ENCODE assay signal across 23 cellular contexts in genomic region chr10:92079003-92079402, GRCh38.
A peak's percentile ranks its signal among the peaks of the same experiment; 100 is the strongest.
DNase-seq lines count a peak whose midpoint lies in the region; ATAC-seq, FAIRE-seq and TF ChIP-seq lines count a peak whose summit lies in the region.
"Had no signal": no experiment of that assay in that cellular context is flagged by ENCODE, and none has a peak within 500 bp of the region (broad histone marks: within the 10 kb centered on the region; RNA-seq: fewer than 3 reads in every experiment).

No MANE protein-coding gene starts in this region.

- no peak overlapping the region for H3K9ac ChIP-seq in mammary epithelial cell (ENCODE audit: insufficient read depth, low read length)
- H3K9ac ChIP-seq in keratinocyte (ENCODE audit: control insufficient read depth, extremely low read depth, insufficient read depth, low read length): no peak overlapping the region
- H3K9ac ChIP-seq in trophoblast cell (ENCODE audit: low read length): no peak overlapping the region
- H3K9ac ChIP-seq: BLaER1 treated with 17β-estradiol and CSF1 and Interleukin-3, amounts not matched to agents 10 nM and 100 nM had no signal

- no peak overlapping the region for H3K4me2 ChIP-seq in mammary epithelial cell (ENCODE audit: insufficient read depth, low read depth, low read length)
- H3K4me2 ChIP-seq in keratinocyte (ENCODE audit: control insufficient read depth, extremely low read depth, insufficient read depth, low read depth, low read length): no peak overlapping the region
- H3K4me2 ChIP-seq in trophoblast cell (ENCODE audit: low read length): no peak overlapping the region
- H3K4me2 ChIP-seq: A549; BLaER1 treated with 17β-estradiol and CSF1 and Interleukin-3, amounts not matched to agents 10 nM and 100 nM had no signal

- H4K20me1 ChIP-seq in mammary epithelial cell (ENCODE audit: insufficient read depth, low read length) (no peaks in the 10 kb centered on the region), keratinocyte (ENCODE audit: control insufficient read depth, extremely low read depth, insufficient read depth, low read length) (no peaks in the 10 kb centered on the region)
- H4K20me1 ChIP-seq: BLaER1 treated with 17β-estradiol and CSF1 and Interleukin-3, amounts not matched to agents 10 nM and 100 nM had no signal

- no peak overlapping the region for H4K91ac ChIP-seq in trophoblast cell (ENCODE audit: low read depth, low read length)

- no peaks in the 10 kb centered on the region for H3K4me1 Mint-ChIP-seq in activated CD4-positive, alpha-beta T cell treated with anti-CD3 and anti-CD28 coated beads for 36 hours

- no TSS peak for BruUV-seq in mammary epithelial cell (replicated peaks; lab: Mats Ljungman, UMichigan)

- no peaks in the 10 kb centered on the region for H3K79me2 ChIP-seq in mammary epithelial cell (ENCODE audit: insufficient read depth, low read length)
- H3K79me2 ChIP-seq in keratinocyte (ENCODE audit: control insufficient read depth, insufficient read depth, low read length): no peaks in the 10 kb centered on the region
- no peaks in the 10 kb centered on the region for H3K79me2 ChIP-seq in trophoblast cell (ENCODE audit: control insufficient read depth, insufficient read depth, low read length, poor library complexity)

- dilution Hi-C loops in mammary epithelial cell (cut with HindIII; ENCODE audit: low sequenced_read_pairs): loop anchor here (25.0 kb wide), 1 partner anchor 333 kb away; no protein-coding TSS in a partner anchor
- dilution Hi-C loops in keratinocyte (cut with MboI; ENCODE audit: extremely low pct_ligation_motif_present, low sequenced_read_pairs): no loop called here

- no peak overlapping the region for H4K8ac ChIP-seq in trophoblast cell (ENCODE audit: low read depth, low read length)

- TF ChIP-seq POLR2A in breast epithelium (IDR thresholded peaks at IDR 0.05): no peak

- ATAC-seq in activated CD4-positive, alpha-beta T cell treated with anti-CD3 and anti-CD28 coated beads for 36 hours: no peak
- ATAC-seq: A549; CD8-positive, alpha-beta T cell had no signal

- 67% methylated on average over 6 of the region's 6 CpGs for WGBS in mammary epithelial cell (ENCODE audit: low coverage, missing lambda C conversion rate)
- WGBS in trophoblast cell (ENCODE audit: extremely low coverage, insufficient coverage, insufficient read length): no CpG with 5 or more reads among the region's 6 CpGs

- peaks cover 6% of the 10 kb centered on the region for H3K4me1 ChIP-seq in mammary epithelial cell (ENCODE audit: insufficient read depth, low read length)
- H3K4me1 ChIP-seq in breast epithelium: no peaks in the 10 kb centered on the region
- peaks cover 3% of the 10 kb centered on the region for H3K4me1 ChIP-seq in keratinocyte (ENCODE audit: control insufficient read depth, extremely low read depth, insufficient read depth, low read length)
- H3K4me1 ChIP-seq in trophoblast cell (ENCODE audit: control insufficient read depth in 1 of 2, insufficient read depth in 2 of 2, low read length in 2 of 2): no peaks in the 10 kb centered on the region
- H3K4me1 ChIP-seq: A549 had no signal

- no peak overlapping the region for H3K4ac ChIP-seq in trophoblast cell (ENCODE audit: low read depth, low read length)

- H2AK5ac ChIP-seq in trophoblast cell (ENCODE audit: low read length): no peak overlapping the region

- H3K9me1 ChIP-seq in keratinocyte (ENCODE audit: control insufficient read depth, extremely low read depth, insufficient read depth, low read length): no peaks in the 10 kb centered on the region

- TF ChIP-seq CTCF in mammary epithelial cell (conservative IDR thresholded peaks at IDR 0.05 in 1 of 2, IDR thresholded peaks at IDR 0.05 in 1 of 2; ENCODE audit: extremely low read depth in 1 of 2, insufficient read depth in 1 of 2, low read depth in 1 of 2, low read length in 2 of 2) (no peak), breast epithelium (IDR thresholded peaks at IDR 0.05) (no peak), bronchial epithelial cell (IDR thresholded peaks at IDR 0.05; ENCODE audit: insufficient read depth, low read length, severe bottlenecking) (no peak), keratinocyte (optimal IDR thresholded peaks at IDR 0.05 in 1 of 3, IDR thresholded peaks at IDR 0.05 in 1 of 3, conservative IDR thresholded peaks at IDR 0.05 in 1 of 3; ENCODE audit: extremely low read depth in 1 of 3, insufficient read depth in 2 of 3, low read length in 3 of 3) (no peak)

- POLR2A ChIA-PET in activated CD4-positive, alpha-beta T cell treated with anti-CD3 and anti-CD28 coated beads for 36 hours (lab: Charles Lee): no interaction called here

- intact Hi-C loops in mammary epithelial cell (cut with micrococcal nuclease): no loop called here
- intact Hi-C loops in breast epithelium (cut with DNase I; ENCODE audit: low total_unique reads): no loop called here
- intact Hi-C loops in activated CD4-positive, alpha-beta T cell treated with anti-CD3 and anti-CD28 coated beads for 36 hours (cut with DNase I, micrococcal nuclease): no loop called here

- H3K9me3 Mint-ChIP-seq in activated CD4-positive, alpha-beta T cell treated with anti-CD3 and anti-CD28 coated beads for 36 hours (ENCODE audit: low read depth): no peaks in the 10 kb centered on the region
- H3K9me3 Mint-ChIP-seq: CD4-positive, alpha-beta T cell; CD8-positive, alpha-beta T cell had no signal

- H2AFZ ChIP-seq in mammary epithelial cell (ENCODE audit: low read depth, low read length): no peak overlapping the region
- no peak overlapping the region for H2AFZ ChIP-seq in keratinocyte (ENCODE audit: control insufficient read depth, low read length)
- no peak overlapping the region for H2AFZ ChIP-seq in trophoblast cell (ENCODE audit: insufficient read depth, low read length, poor library complexity)

- H3K4me3 ChIP-seq in mammary epithelial cell (replicated peaks in 1 of 3; ENCODE audit: insufficient read depth in 1 of 3, low read depth in 2 of 3, low read length in 3 of 3) (no peak overlapping the region), breast epithelium (no peak overlapping the region), bronchial epithelial cell (ENCODE audit: low read depth, low read length) (no peak overlapping the region), keratinocyte (ENCODE audit: control insufficient read depth in 2 of 3, extremely low read depth in 1 of 3, insufficient read depth in 2 of 3, low read depth in 1 of 3, low read length in 3 of 3) (no peak overlapping the region), trophoblast cell (ENCODE audit: low read depth, low read length) (no peak overlapping the region)
- H3K4me3 ChIP-seq: A549; BLaER1 treated with 17β-estradiol and CSF1 and Interleukin-3, amounts not matched to agents 10 nM and 100 nM had no signal

- H3K27me3 Mint-ChIP-seq in activated CD4-positive, alpha-beta T cell treated with anti-CD3 and anti-CD28 coated beads for 36 hours: no peaks in the 10 kb centered on the region
- H3K27me3 Mint-ChIP-seq: B cell; CD4-positive, alpha-beta T cell had no signal

- H3K9me3 ChIP-seq in mammary epithelial cell (replicated peaks; ENCODE audit: insufficient read depth, low read length) (no peaks in the 10 kb centered on the region), breast epithelium (no peaks in the 10 kb centered on the region), keratinocyte (ENCODE audit: control insufficient read depth, low read depth, low read length) (no peaks in the 10 kb centered on the region), trophoblast cell (ENCODE audit: insufficient read depth, low read depth, low read length) (no peaks in the 10 kb centered on the region)
- H3K9me3 ChIP-seq: A549; BLaER1 treated with 17β-estradiol and CSF1 and Interleukin-3, amounts not matched to agents 10 nM and 100 nM; Caco-2 had no signal

- CTCF ChIA-PET in mammary epithelial cell (lab: Charles Lee; ENCODE audit: low non-redundant PET): no interaction called here
- CTCF ChIA-PET in activated CD4-positive, alpha-beta T cell treated with anti-CD3 and anti-CD28 coated beads for 36 hours (lab: Charles Lee): no interaction called here

- no peaks in the 10 kb centered on the region for H3K79me1 ChIP-seq in trophoblast cell (ENCODE audit: low read length)

- no peak overlapping the region for H2BK5ac ChIP-seq in trophoblast cell (ENCODE audit: low read depth, low read length, poor library complexity)

- H3K4me3 Mint-ChIP-seq in activated CD4-positive, alpha-beta T cell treated with anti-CD3 and anti-CD28 coated beads for 36 hours: no peak overlapping the region
- H3K4me3 Mint-ChIP-seq: B cell; CD4-positive, alpha-beta T cell; CD8-positive, alpha-beta T cell had no signal

- no peak overlapping the region for H4K12ac ChIP-seq in trophoblast cell (ENCODE audit: low read depth, low read length)

- no peaks in the 10 kb centered on the region for H3K27me3 ChIP-seq in mammary epithelial cell (ENCODE audit: insufficient read depth, low read length)
- H3K27me3 ChIP-seq in breast epithelium: no peaks in the 10 kb centered on the region
- no peaks in the 10 kb centered on the region for H3K27me3 ChIP-seq in bronchial epithelial cell (ENCODE audit: control insufficient read depth, insufficient read depth, low read length)
- H3K27me3 ChIP-seq in keratinocyte (ENCODE audit: control insufficient read depth, extremely low read depth, insufficient read depth, low read length): no peaks in the 10 kb centered on the region
- H3K27me3 ChIP-seq in trophoblast cell (ENCODE audit: insufficient read depth, low read length): no peaks in the 10 kb centered on the region
- H3K27me3 ChIP-seq: BLaER1 treated with 17β-estradiol and CSF1 and Interleukin-3, amounts not matched to agents 10 nM and 100 nM had no signal

- peaks cover 5% of the 10 kb centered on the region for H3K36me3 Mint-ChIP-seq in activated CD4-positive, alpha-beta T cell treated with anti-CD3 and anti-CD28 coated beads for 36 hours (ENCODE audit: low read depth)

- no peak overlapping the region for H2BK12ac ChIP-seq in trophoblast cell (ENCODE audit: low read length)

- H3K14ac ChIP-seq in trophoblast cell (ENCODE audit: low read length): no peak overlapping the region

- DNase-seq in mammary epithelial cell (peak; percentile 67), breast epithelium (ENCODE audit: low spot score in 2 of 2) (no peak), bronchial epithelial cell (ENCODE audit: low read depth) (peak; percentile 90), epithelial cell of prostate (ENCODE audit: low read depth, low spot score) (peak; percentile 49), keratinocyte (ENCODE audit: low read depth, low spot score) (no peak), trophoblast cell (no peak)
- no peak for DNase-seq in activated CD4-positive, alpha-beta T cell treated with anti-CD3 and anti-CD28 coated beads for 36 hours
- DNase-seq in activated CD8-positive, alpha-beta memory T cell treated with anti-CD3 and anti-CD28 coated beads, Interleukin-2, amount 50 U/mL, for 48 hours: no peak
- DNase-seq: AML-193; Caco-2; Calu3; CD4-positive, alpha-beta T cell; CD8-positive, alpha-beta T cell; DMS79 treated with DMSO at 0.1 percent for 48 hours; GF-D8 had no signal

- H3K27ac Mint-ChIP-seq in activated CD4-positive, alpha-beta T cell treated with anti-CD3 and anti-CD28 coated beads for 36 hours: no peak overlapping the region
- H3K27ac Mint-ChIP-seq: B cell; CD4-positive, alpha-beta T cell; CD8-positive, alpha-beta T cell had no signal

- in situ Hi-C loops in mammary epithelial cell (cut with MboI; ENCODE audit: low sequenced_read_pairs in 2 of 2): loop anchor here in 1 of 2 donors (25.0 kb wide), 1 partner anchor 208 kb away; the partner anchor contains the start of genes CPEB3 and MARCHF5

- no peak overlapping the region for H2BK120ac ChIP-seq in trophoblast cell (ENCODE audit: insufficient read depth, low read length, poor library complexity)

- FAIRE-seq in bronchial epithelial cell (lab: Jason Lieb, UNC): no peak
- FAIRE-seq in keratinocyte (lab: Jason Lieb, UNC): peak; percentile 90
- FAIRE-seq: A549, D721Med, G401.6, GM12891 had no signal

- H3K23ac ChIP-seq in trophoblast cell (ENCODE audit: low read length): no peak overlapping the region

- no peak overlapping the region for H3K18ac ChIP-seq in trophoblast cell (ENCODE audit: low read length)

- no peak overlapping the region for H3K27ac ChIP-seq in mammary epithelial cell (ENCODE audit: insufficient read depth, low read depth, low read length)
- no peak overlapping the region for H3K27ac ChIP-seq in breast epithelium
- no peak overlapping the region for H3K27ac ChIP-seq in epithelial cell of prostate
- no peak overlapping the region for H3K27ac ChIP-seq in keratinocyte (ENCODE audit: control insufficient read depth, insufficient read depth, low read length)
- no peak overlapping the region for H3K27ac ChIP-seq in trophoblast cell (ENCODE audit: low read depth, low read length)
- H3K27ac ChIP-seq: 22Rv1; A549; BLaER1 treated with 17β-estradiol and CSF1 and Interleukin-3, amounts not matched to agents 10 nM and 100 nM; C4-2B had no signal

- H3K36me3 ChIP-seq in mammary epithelial cell (ENCODE audit: insufficient read depth, low read length): no peaks in the 10 kb centered on the region
- no peaks in the 10 kb centered on the region for H3K36me3 ChIP-seq in breast epithelium
- no peaks in the 10 kb centered on the region for H3K36me3 ChIP-seq in bronchial epithelial cell (ENCODE audit: control insufficient read depth, insufficient read depth, low read length)
- peaks cover 0 to 2% of the 10 kb centered on the region in 2 experiments for H3K36me3 ChIP-seq in keratinocyte (ENCODE audit: control insufficient read depth in 2 of 2, extremely low read depth in 1 of 2, insufficient read depth in 2 of 2, low read length in 2 of 2)
- H3K36me3 ChIP-seq in trophoblast cell (ENCODE audit: control insufficient read depth in 1 of 2, insufficient read depth in 2 of 2, low read length in 2 of 2): no peaks in the 10 kb centered on the region

Comparison
In these comparisons a context has a peak if more than half of its experiments do, and no peak if none do; other contexts are left out.
1. DNase-seq: peak in mammary epithelial cell (single experiment), bronchial epithelial cell (single experiment) and epithelial cell of prostate (single experiment); none in breast epithelium (0 of 2), keratinocyte (single experiment), activated CD4-positive, alpha-beta T cell treated with anti-CD3 and anti-CD28 coated beads for 36 hours (single experiment), activated CD8-positive, alpha-beta memory T cell treated with anti-CD3 and anti-CD28 coated beads, Interleukin-2, amount 50 U/mL, for 48 hours (single experiment) and trophoblast cell (0 of 2).